27 cellular contexts compared by ENCODE assay signal in genomic region chr11:29676993-29677392, GRCh38.
"Had no signal": no experiment of that assay in that cellular context is flagged by ENCODE, and none has a peak within 500 bp of the region (broad histone marks: within the 10 kb centered on the region; RNA-seq: fewer than 3 reads in every experiment).

No MANE protein-coding gene starts in this region.

- H3K4me3 ChIP-seq: cardiac muscle cell, colonic mucosa, dorsolateral prefrontal cortex, heart right ventricle, left lung, lung, mucosa of descending colon, right atrium auricular region, testis, transverse colon had no signal

- DNase-seq: activated B cell treated with CpG ODN at 0.5 μM for 24 hours; activated CD4-positive, alpha-beta T cell treated with anti-CD3 and anti-CD28 coated beads, Interleukin-2, amount 50 U/mL, for 1 hour; activated CD8-positive, alpha-beta memory T cell treated with anti-CD3 and anti-CD28 coated beads, Interleukin-2, amount 10 ng/mL, durations not matched to agents 7 days and 5 days; activated CD8-positive, alpha-beta T cell treated with anti-CD3 and anti-CD28 coated beads for 36 hours; activated T-cell treated with anti-CD3 and anti-CD28 coated beads, Interleukin-2, amount 50 U/mL, for 48 hours; cerebellar nuclear complex; colonic mucosa; effector memory CD4-positive, alpha-beta T cell; erythroblast; foreskin keratinocyte; heart right ventricle; left lung; mucosa of descending colon; stimulated activated CD4-positive, alpha-beta T cell treated with anti-CD3 and anti-CD28 coated beads, Interleukin-15, amount 100 ng/mL, for 24 hours; stimulated activated CD4-positive, alpha-beta T cell treated with anti-CD3 and anti-CD28 coated beads, Interleukin-2, amount 100 ng/mL, for 24 hours; stimulated activated naive CD4-positive, alpha-beta T cell; T-helper 2 cell; testis; transverse colon had no signal

- H3K9me3 ChIP-seq: colonic mucosa, left lung, right atrium auricular region, testis, transverse colon had no signal

- H3K4me3 Mint-ChIP-seq: activated B cell treated with CpG ODN at 0.5 μM for 24 hours; activated CD8-positive, alpha-beta memory T cell treated with anti-CD3 and anti-CD28 coated beads, Interleukin-2, amount 10 ng/mL, durations not matched to agents 7 days and 5 days; activated CD8-positive, alpha-beta T cell treated with anti-CD3 and anti-CD28 coated beads for 36 hours; brain; natural killer cell treated with Interleukin-12 subunit alpha and Interleukin-12 subunit beta and Interleukin-15 and Interleukin-18, amount 100 ng/mL, for 72 hours had no signal

- H3K27ac Mint-ChIP-seq: activated B cell treated with CpG ODN at 0.5 μM for 24 hours; activated CD8-positive, alpha-beta memory T cell treated with anti-CD3 and anti-CD28 coated beads, Interleukin-2, amount 10 ng/mL, durations not matched to agents 7 days and 5 days; activated CD8-positive, alpha-beta T cell treated with anti-CD3 and anti-CD28 coated beads for 36 hours; activated naive CD4-positive, alpha-beta T cell treated with anti-CD3 and anti-CD28 coated beads, Interleukin-2, amount 50 U/mL, for 72 hours; activated T-helper 2 cell treated with anti-CD3 and anti-CD28 coated beads, Interferon-gamma antibody, Interleukin-2, Interleukin-4, amounts not matched to agents 10 μg/mL and 5 μg/mL and 100 μg/mL, durations not matched to agents 14 hours and 24 hours and 36 hours; brain; natural killer cell treated with Interleukin-12 subunit alpha and Interleukin-12 subunit beta and Interleukin-15 and Interleukin-18, amount 100 ng/mL, for 72 hours had no signal

- H3K4me1 ChIP-seq: colonic mucosa, foreskin keratinocyte, heart right ventricle, left lung, right atrium auricular region, testis, transverse colon had no signal

- H3K36me3 ChIP-seq: cardiac muscle cell, colonic mucosa, heart right ventricle, left lung, right atrium auricular region, transverse colon had no signal

- H3K4me1 Mint-ChIP-seq: activated B cell treated with CpG ODN at 0.5 μM for 24 hours; activated CD8-positive, alpha-beta memory T cell treated with anti-CD3 and anti-CD28 coated beads, Interleukin-2, amount 10 ng/mL, durations not matched to agents 7 days and 5 days had no signal

- H3K36me3 Mint-ChIP-seq: activated CD8-positive, alpha-beta memory T cell treated with anti-CD3 and anti-CD28 coated beads, Interleukin-2, amount 10 ng/mL, durations not matched to agents 7 days and 5 days; brain had no signal

- ATAC-seq: activated CD8-positive, alpha-beta memory T cell treated with anti-CD3 and anti-CD28 coated beads, Interleukin-2, amount 10 ng/mL, durations not matched to agents 7 days and 5 days; activated CD8-positive, alpha-beta T cell treated with anti-CD3 and anti-CD28 coated beads for 36 hours; activated naive CD4-positive, alpha-beta T cell treated with anti-CD3 and anti-CD28 coated beads, Interleukin-2, amount 50 U/mL, for 72 hours; foreskin keratinocyte; heart right ventricle; left lung; mucosa of descending colon; natural killer cell treated with Interleukin-12 subunit alpha and Interleukin-12 subunit beta and Interleukin-15 and Interleukin-18, amount 100 ng/mL, for 72 hours had no signal

- H3K9me3 Mint-ChIP-seq: brain had no signal

- H3K27me3 Mint-ChIP-seq: activated B cell treated with CpG ODN at 0.5 μM for 24 hours; activated CD8-positive, alpha-beta memory T cell treated with anti-CD3 and anti-CD28 coated beads, Interleukin-2, amount 10 ng/mL, durations not matched to agents 7 days and 5 days; activated CD8-positive, alpha-beta T cell treated with anti-CD3 and anti-CD28 coated beads for 36 hours; natural killer cell treated with Interleukin-12 subunit alpha and Interleukin-12 subunit beta and Interleukin-15 and Interleukin-18, amount 100 ng/mL, for 72 hours had no signal

- H3K27me3 ChIP-seq: cardiac muscle cell, colonic mucosa, dorsolateral prefrontal cortex, foreskin keratinocyte, heart right ventricle, left lung, right atrium auricular region, testis, transverse colon had no signal

- H3K27ac ChIP-seq: cardiac muscle cell, colonic mucosa, foreskin keratinocyte, heart right ventricle, left lung, right atrium auricular region, testis, transverse colon had no signal
